ENCODE assay signal across 9 cellular contexts in genomic region chr10:74967850-74968620, GRCh38.
DNase-seq lines count a peak whose midpoint lies in the region; ATAC-seq and TF ChIP-seq lines count a peak whose summit lies in the region.
"Had no signal": no experiment of that assay in that cellular context is flagged by ENCODE, and none has a peak within 500 bp of the region (broad histone marks: within the 10 kb centered on the region; RNA-seq: fewer than 3 reads in every experiment).

No MANE protein-coding gene starts in this region.

- no peak overlapping the region for H3K4me3 Mint-ChIP-seq in GM23338
- peak overlapping the region in 9 of 10 donors; percentile 66 to 81 (median 76) for H3K4me3 Mint-ChIP-seq in naive thymus-derived CD4-positive, alpha-beta T cell
- H3K4me3 Mint-ChIP-seq in glutamatergic neuron (ENCODE audit: unreplicated experiment) = no peak overlapping the region

- DNase-seq in GM23338 (ENCODE audit: low spot score) = peak; percentile 17
- DNase-seq in NCI-H1105 treated with DMSO at 0.1 percent for 48 hours (lab: John Stamatoyannopoulos, UW) = peak; percentile 82
- DNase-seq in naive thymus-derived CD4-positive, alpha-beta T cell = peak in 7 of 9 donors; percentile 31 to 58 (median 49)
- DNase-seq in islet precursor cell = no peak
- DNase-seq in stimulated activated CD4-positive, alpha-beta T cell treated with anti-CD3 and anti-CD28 coated beads, Interleukin-4, amount 100 ng/mL, for 4 hours = no peak
- no peak for DNase-seq in Karpas-422
- no peak for DNase-seq in glutamatergic neuron

- peaks cover 4% of the 10 kb centered on the region; the same call in 2 of the 3 replicates for H3K9me3 Mint-ChIP-seq in GM23338
- H3K9me3 Mint-ChIP-seq in naive thymus-derived CD4-positive, alpha-beta T cell = peaks cover 0 to 7% (median 3%) of the 10 kb centered on the region in 11 donors
- peaks cover 4% of the 10 kb centered on the region for H3K9me3 Mint-ChIP-seq in glutamatergic neuron (ENCODE audit: unreplicated experiment)

- ATAC-seq in GM23338 = peak; percentile 61
- ATAC-seq in naive thymus-derived CD4-positive, alpha-beta T cell = peak; percentile 81

- H3F3A ChIP-seq in GM23338 (replicated peaks; ENCODE audit: low read depth) = no peaks in the 10 kb centered on the region

- TF ChIP-seq CTCF in GM23338 (conservative IDR thresholded peaks at IDR 0.05; ENCODE audit: low read depth in 2 of 2) (no peak), VCaP (conservative IDR thresholded peaks at IDR 0.05) (no peak), glutamatergic neuron (IDR thresholded peaks at IDR 0.05; ENCODE audit: partially characterized antibody, unreplicated experiment) (no peak)

- H3K27me3 Mint-ChIP-seq in GM23338 (ENCODE audit: insufficient read depth, low read depth, poor library complexity) (peaks cover 2% of the 10 kb centered on the region), glutamatergic neuron (ENCODE audit: unreplicated experiment) (no peaks in the 10 kb centered on the region)
- H3K27me3 Mint-ChIP-seq in naive thymus-derived CD4-positive, alpha-beta T cell = no peaks in the 10 kb centered on the region

- H3K27me3 ChIP-seq in GM23338 (ENCODE audit: insufficient read depth) (no peaks in the 10 kb centered on the region), Karpas-422 (ENCODE audit: low read length) (no peaks in the 10 kb centered on the region)
- H3K27me3 ChIP-seq in naive thymus-derived CD4-positive, alpha-beta T cell (ENCODE audit: control insufficient read depth in 2 of 2, insufficient read depth in 2 of 2, low read length in 2 of 2) = no peaks in the 10 kb centered on the region
- H3K27me3 ChIP-seq: SJCRH30 had no signal

- H3K27ac ChIP-seq in GM23338 (ENCODE audit: low read depth) (no peak overlapping the region), VCaP (peak overlapping the region; percentile 90), Karpas-422 (ENCODE audit: low read length) (no peak overlapping the region)
- H3K27ac ChIP-seq in naive thymus-derived CD4-positive, alpha-beta T cell (ENCODE audit: low read depth, low read length) = peak overlapping the region; percentile 70
- H3K27ac ChIP-seq: SJCRH30 had no signal

- H3K79me2 ChIP-seq in GM23338 (replicated peaks; ENCODE audit: insufficient read depth) (peaks cover 7% of the 10 kb centered on the region), Karpas-422 (ENCODE audit: low read length) (peaks cover 81% of the 10 kb centered on the region)

- no peaks in the 10 kb centered on the region for H3K9me3 ChIP-seq in naive thymus-derived CD4-positive, alpha-beta T cell (ENCODE audit: control insufficient read depth in 2 of 3, low read length in 3 of 3)
- H3K9me3 ChIP-seq in Karpas-422 (ENCODE audit: low read length) = no peaks in the 10 kb centered on the region
- H3K9me3 ChIP-seq: SJCRH30 had no signal

- H2AFZ ChIP-seq in GM23338 (no peak overlapping the region), Karpas-422 (ENCODE audit: low read length) (no peak overlapping the region)

- no peak overlapping the region for H3K4me2 ChIP-seq in GM23338
- H3K4me2 ChIP-seq in Karpas-422 (ENCODE audit: low read depth, low read length, poor library complexity, severe bottlenecking) = no peak overlapping the region

- H3K9me2 ChIP-seq in GM23338 (ENCODE audit: insufficient read depth) = no peaks in the 10 kb centered on the region
- H3K9me2 ChIP-seq in Karpas-422 (replicated peaks; ENCODE audit: insufficient read depth, low read length) = no peaks in the 10 kb centered on the region

- no peak overlapping the region for H3K9ac ChIP-seq in Karpas-422 (ENCODE audit: low read length)

- H3K4me3 ChIP-seq in GM23338 = no peak overlapping the region
- H3K4me3 ChIP-seq in naive thymus-derived CD4-positive, alpha-beta T cell (ENCODE audit: low read length) = no peak overlapping the region
- H3K4me3 ChIP-seq in Karpas-422 (ENCODE audit: low read length) = no peak overlapping the region
- H3K4me3 ChIP-seq: SJCRH30 had no signal

- intact Hi-C loops in naive thymus-derived CD4-positive, alpha-beta T cell (cut with micrococcal nuclease) = loop anchor here in 1 of 2 donors (1.0 kb wide), 1 partner anchor 142 kb away; the partner anchor contains the start of gene KAT6B

- H3K36me3 Mint-ChIP-seq in GM23338 (ENCODE audit: low read depth) (peaks cover 4% of the 10 kb centered on the region; the same call in 2 of the 3 replicates), glutamatergic neuron (ENCODE audit: unreplicated experiment) (peaks cover 3% of the 10 kb centered on the region)
- H3K36me3 Mint-ChIP-seq in naive thymus-derived CD4-positive, alpha-beta T cell = peaks cover 5 to 21% (median 18%) of the 10 kb centered on the region in 5 donors

- POLR2A ChIA-PET in naive thymus-derived CD4-positive, alpha-beta T cell (lab: Charles Lee) = interaction anchor here (0.8 to 1.3 kb wide), 2 partner anchors 143 to 665 kb away, joined by 3 read pairs; no protein-coding TSS in a partner anchor

- H3K4me1 ChIP-seq in GM23338 (ENCODE audit: insufficient read depth) = peaks cover 15% of the 10 kb centered on the region
- peaks cover 6 to 15% of the 10 kb centered on the region in 2 donors for H3K4me1 ChIP-seq in naive thymus-derived CD4-positive, alpha-beta T cell (ENCODE audit: control insufficient read depth in 2 of 2, insufficient read depth in 2 of 2, low read length in 2 of 2)
- H3K4me1 ChIP-seq in Karpas-422 (ENCODE audit: low read length) = peaks cover 17% of the 10 kb centered on the region

- H3K36me3 ChIP-seq in GM23338 (ENCODE audit: insufficient read depth) (no peaks in the 10 kb centered on the region), Karpas-422 (ENCODE audit: insufficient read depth, low read length) (no peaks in the 10 kb centered on the region)
- H3K36me3 ChIP-seq in naive thymus-derived CD4-positive, alpha-beta T cell (ENCODE audit: control insufficient read depth in 2 of 3, insufficient read depth in 3 of 3, low read length in 3 of 3) = no peaks in the 10 kb centered on the region
- H3K36me3 ChIP-seq: SJCRH30 had no signal

- peaks cover 24% of the 10 kb centered on the region for H3K4me1 Mint-ChIP-seq in GM23338
- H3K4me1 Mint-ChIP-seq in naive thymus-derived CD4-positive, alpha-beta T cell = peaks cover 22 to 60% (median 54%) of the 10 kb centered on the region in 7 donors
- peaks cover 28% of the 10 kb centered on the region for H3K4me1 Mint-ChIP-seq in glutamatergic neuron (ENCODE audit: low read depth, unreplicated experiment)

- H3K27ac Mint-ChIP-seq in GM23338 = no peak overlapping the region
- peak overlapping the region; percentile 7 to 97 (median 93) for H3K27ac Mint-ChIP-seq in naive thymus-derived CD4-positive, alpha-beta T cell
- no peak overlapping the region for H3K27ac Mint-ChIP-seq in glutamatergic neuron (ENCODE audit: unreplicated experiment)

- H4K20me1 ChIP-seq in GM23338 (replicated peaks; ENCODE audit: insufficient read depth) (no peaks in the 10 kb centered on the region), Karpas-422 (ENCODE audit: insufficient read depth, low read depth, low read length) (no peaks in the 10 kb centered on the region)

- CTCF ChIA-PET in naive thymus-derived CD4-positive, alpha-beta T cell (lab: Charles Lee) = interaction anchor here (0.6 kb wide), 1 partner anchor 133 kb away, joined by 4 read pairs; no protein-coding TSS in a partner anchor

TF ChIP-seq in GM23338, 12 proteins besides CTCF, POLR2A, EP300 and RAD21 (continues in another document):
- TF ChIP-seq NANOG (IDR thresholded peaks at IDR 0.05; ENCODE audit: borderline replicate concordance) (no peak), CREB1 (CRISPR knock-in tag; IDR thresholded peaks at IDR 0.05; ENCODE audit: low read depth) (no peak), ZNF331 (CRISPR knock-in tag; IDR thresholded peaks at IDR 0.05; ENCODE audit: low read depth) (no peak)

Comparison
In these comparisons a context has a peak if more than half of its experiments do, and no peak if none do; other contexts are left out.
1. DNase-seq: peak in GM23338 (single experiment), NCI-H1105 treated with DMSO at 0.1 percent for 48 hours (single experiment) and naive thymus-derived CD4-positive, alpha-beta T cell (7 of 9); none in islet precursor cell (single experiment), stimulated activated CD4-positive, alpha-beta T cell treated with anti-CD3 and anti-CD28 coated beads, Interleukin-4, amount 100 ng/mL, for 4 hours (0 of 2), Karpas-422 (single experiment) and glutamatergic neuron (single experiment).
2. H3K27ac ChIP-seq: peak in VCaP (single experiment) and naive thymus-derived CD4-positive, alpha-beta T cell (single experiment); none in GM23338 (single experiment) and Karpas-422 (single experiment).
3. H3K27ac Mint-ChIP-seq: peak in naive thymus-derived CD4-positive, alpha-beta T cell (9 of 9); none in GM23338 (single experiment) and glutamatergic neuron (single experiment).
4. H3K4me3 Mint-ChIP-seq: peak in naive thymus-derived CD4-positive, alpha-beta T cell (9 of 10); none in GM23338 (single experiment) and glutamatergic neuron (single experiment).